In the genomic region with DNA sequence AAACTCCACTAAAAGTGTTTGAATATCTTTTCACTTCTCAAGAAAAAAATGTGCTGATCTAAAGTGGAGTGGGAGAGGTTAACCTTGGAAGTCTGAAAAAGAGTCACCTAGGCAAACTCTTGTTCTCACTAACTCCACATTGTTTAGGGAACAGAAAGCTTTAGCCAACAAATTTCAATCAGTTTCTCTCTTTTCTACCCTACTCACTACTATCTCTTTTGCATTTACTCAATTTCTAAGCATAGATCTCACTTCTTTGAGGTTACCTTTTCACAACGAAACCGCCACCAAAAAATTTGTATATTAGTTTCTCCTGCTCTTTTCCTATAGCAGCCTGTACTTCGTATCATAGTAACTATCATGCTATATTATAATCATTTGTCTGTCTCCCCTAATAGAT, we compare ENCODE assay signal across 14 cellular contexts.
DNase-seq lines count a peak whose midpoint lies in the region; ATAC-seq, FAIRE-seq and TF ChIP-seq lines count a peak whose summit lies in the region.
"Had no signal": no experiment of that assay in that cellular context is flagged by ENCODE, and none has a peak within 500 bp of the region (broad histone marks: within the 10 kb centered on the region; RNA-seq: fewer than 3 reads in every experiment).

No MANE protein-coding gene starts in this region.

- FAIRE-seq in D721Med (lab: Jason Lieb, UNC): no peak
- FAIRE-seq: HepG2 had no signal

- ATAC-seq in GM18858 (IDR thresholded peaks at IDR 0.05; ENCODE audit: unreplicated experiment) (peak; percentile 86), HG02840 (IDR thresholded peaks at IDR 0.05; ENCODE audit: low FRiP score, unreplicated experiment) (peak; percentile 82), HG03442 (IDR thresholded peaks at IDR 0.05; ENCODE audit: unreplicated experiment) (peak; percentile 86)
- ATAC-seq: HepG2 had no signal

- DNase-seq in GM20000 (ENCODE audit: low spot score): peak; percentile 15
- DNase-seq in stimulated activated CD4-positive, alpha-beta T cell treated with anti-CD3 and anti-CD28 coated beads, Interleukin-4, amount 100 ng/mL, for 24 hours: no peak
- no peak for DNase-seq in NCI-H524 treated with DMSO at 0.1 percent for 48 hours (lab: John Stamatoyannopoulos, UW)
- no peak for DNase-seq in D721Med (ENCODE audit: insufficient read length, low spot score)
- no peak for DNase-seq in HCEC 1CT
- DNase-seq: amygdala, dorsolateral prefrontal cortex, NCI-H1105, NCI-H524, stomach had no signal

- TF ChIP-seq CTCF in GM20000 (IDR thresholded peaks at IDR 0.05; ENCODE audit: extremely low read depth, missing control alignments) (no peak), D721Med (IDR thresholded peaks at IDR 0.05; ENCODE audit: insufficient read depth, missing control alignments) (no peak)
